In genomic region chr5:168362097-168362885, GRCh38 we compare ENCODE assay signal across 22 cellular contexts.
DNase-seq lines count a peak whose midpoint lies in the region; ATAC-seq and FAIRE-seq lines count a peak whose summit lies in the region.
"Had no signal": no experiment of that assay in that cellular context is flagged by ENCODE, and none has a peak within 500 bp of the region (broad histone marks: within the 10 kb centered on the region; RNA-seq: fewer than 3 reads in every experiment).

No MANE protein-coding gene starts in this region.

- H3K14ac ChIP-seq in mesenchymal stem cell (ENCODE audit: low read length in 2 of 2) = no peak overlapping the region

- FAIRE-seq in urothelium cell line (lab: Jason Lieb, UNC) = peak; percentile 23
- FAIRE-seq: frontal cortex, H1 had no signal

- H3K18ac ChIP-seq in mesenchymal stem cell (ENCODE audit: low read depth in 1 of 2, low read length in 2 of 2) = no peak overlapping the region

- H3K27ac ChIP-seq in mesenchymal stem cell (ENCODE audit: low read length, poor library complexity, severe bottlenecking) = no peak overlapping the region
- H3K27ac ChIP-seq: cardiac muscle cell, dorsolateral prefrontal cortex, right atrium auricular region, transverse colon had no signal

- no peak for ATAC-seq in HG02678 (IDR thresholded peaks at IDR 0.05; ENCODE audit: unreplicated experiment)
- no peak for ATAC-seq in GM21717 (IDR thresholded peaks at IDR 0.05; ENCODE audit: unreplicated experiment)
- ATAC-seq: activated naive CD8-positive, alpha-beta T cell treated with anti-CD3 and anti-CD28 coated beads, Interleukin-2, amount 50 U/mL, for 24 hours had no signal

- H2AFZ ChIP-seq in mesenchymal stem cell (ENCODE audit: low read depth, low read length) = no peak overlapping the region

- H2BK5ac ChIP-seq in mesenchymal stem cell (ENCODE audit: low read depth, low read length, poor library complexity, severe bottlenecking) = no peak overlapping the region

- H3K23ac ChIP-seq in mesenchymal stem cell (ENCODE audit: low read length in 2 of 2) = no peak overlapping the region

- no peak overlapping the region for H2BK12ac ChIP-seq in mesenchymal stem cell (ENCODE audit: low read length in 2 of 2)

- peaks cover 6% of the 10 kb centered on the region for H3K79me1 ChIP-seq in mesenchymal stem cell (replicated peaks; ENCODE audit: low read length, poor library complexity, severe bottlenecking)

- no peak overlapping the region for H2AK5ac ChIP-seq in mesenchymal stem cell (ENCODE audit: low read length, severe bottlenecking)

- H3K4me3 ChIP-seq in mesenchymal stem cell (ENCODE audit: insufficient read depth in 1 of 2, low read depth in 1 of 2, low read length in 2 of 2) = no peak overlapping the region
- H3K4me3 ChIP-seq: cardiac muscle cell, dorsolateral prefrontal cortex, right atrium auricular region, transverse colon had no signal

- WGBS in mesenchymal stem cell = 94% methylated on average over 2 of the region's 3 CpGs

- no peak overlapping the region for H2BK120ac ChIP-seq in mesenchymal stem cell (ENCODE audit: low read depth, low read length)

- peaks cover 14% of the 10 kb centered on the region for H3K4me1 ChIP-seq in mesenchymal stem cell (ENCODE audit: control insufficient read depth, insufficient read depth, low read depth, low read length)

- H3K9ac ChIP-seq in mesenchymal stem cell (ENCODE audit: low read length) = no peak overlapping the region

- DNase-seq in NCI-H82 (lab: John Stamatoyannopoulos, UW) (peak; percentile 30), NCI-H82 treated with DMSO at 0.1 percent for 48 hours (lab: John Stamatoyannopoulos, UW; ENCODE audit: unreplicated experiment) (no peak), NCI-H345 treated with DMSO at 0.1 percent for 48 hours (lab: John Stamatoyannopoulos, UW; ENCODE audit: unreplicated experiment) (peak; percentile 94), kidney tubule cell (ENCODE audit: low spot score) (peak; percentile 50), urothelium cell line (ENCODE audit: low spot score) (no peak), mesenchymal stem cell (no peak)
- DNase-seq: activated CD4-positive, CD25-positive, alpha-beta regulatory T cell treated with anti-CD3 and anti-CD28 coated beads, Interleukin-2, amount 50 U/mL, for 72 hours; activated naive CD8-positive, alpha-beta T cell treated with anti-CD3 and anti-CD28 coated beads, Interleukin-2, amount 50 U/mL, for 24 hours; CD4-positive, alpha-beta T cell; dorsolateral prefrontal cortex; EL; kidney glomerular epithelial cell; NCI-H2171 treated with DMSO at 0.1 percent for 48 hours; stimulated activated CD4-positive, alpha-beta T cell treated with anti-CD3 and anti-CD28 coated beads, Interleukin-15, amount 100 ng/mL, for 24 hours; stimulated activated naive CD4-positive, alpha-beta T cell; transverse colon had no signal

- no peak overlapping the region for H4K8ac ChIP-seq in mesenchymal stem cell (ENCODE audit: low read length)

- H3K36me3 ChIP-seq in mesenchymal stem cell (ENCODE audit: control insufficient read depth in 1 of 2, insufficient read depth in 2 of 2, low read depth in 1 of 2, low read length in 2 of 2) = no peaks in the 10 kb centered on the region
- H3K36me3 ChIP-seq: cardiac muscle cell, right atrium auricular region, transverse colon had no signal

- H3K9me3 ChIP-seq in mesenchymal stem cell (ENCODE audit: control insufficient read depth, low read length) = no peaks in the 10 kb centered on the region
- H3K9me3 ChIP-seq: right atrium auricular region, transverse colon had no signal

- no peak overlapping the region for H3K4me2 ChIP-seq in mesenchymal stem cell (ENCODE audit: low read length, poor library complexity, severe bottlenecking)

- peaks cover 0 to 7% of the 10 kb centered on the region in 2 experiments for H3K27me3 ChIP-seq in mesenchymal stem cell (ENCODE audit: control insufficient read depth in 1 of 2, insufficient read depth in 1 of 2, low read length in 2 of 2)
- H3K27me3 ChIP-seq: cardiac muscle cell, right atrium auricular region, transverse colon had no signal

- no peak overlapping the region for H3K4ac ChIP-seq in mesenchymal stem cell (ENCODE audit: low read depth in 1 of 2, low read length in 2 of 2)

- H2BK15ac ChIP-seq in mesenchymal stem cell (ENCODE audit: low read depth, poor library complexity, severe bottlenecking) = no peak overlapping the region

- no peak overlapping the region for H4K91ac ChIP-seq in mesenchymal stem cell (ENCODE audit: low read length)

Comparison
In these comparisons a context has a peak if more than half of its experiments do, and no peak if none do; other contexts are left out.
1. DNase-seq: peak in NCI-H82 (single experiment), NCI-H345 treated with DMSO at 0.1 percent for 48 hours (single experiment) and kidney tubule cell (single experiment); none in NCI-H82 treated with DMSO at 0.1 percent for 48 hours (single experiment), urothelium cell line (single experiment) and mesenchymal stem cell (single experiment).